8 cellular contexts compared by ENCODE assay signal in genomic region chr18:70289351-70290330, GRCh38. TPM values are rescaled to one million over a fixed set of nuclear protein-coding genes. Genes with fewer than 3 reads are reported as not detected.
A peak's percentile ranks its signal among the peaks of the same experiment; 100 is the strongest.
DNase-seq lines count a peak whose midpoint lies in the region; ATAC-seq and TF ChIP-seq lines count a peak whose summit lies in the region.

No MANE protein-coding gene starts in this region.

- peak; percentile 56 for DNase-seq in activated CD8-positive, alpha-beta memory T cell treated with anti-CD3 and anti-CD28 coated beads, Interleukin-2, amount 50 U/mL, for 48 hours
- no peak for DNase-seq in activated CD8-positive, alpha-beta memory T cell treated with anti-CD3 and anti-CD28 coated beads for 24 hours
- peak; percentile 51 for DNase-seq in Right ventricle myocardium superior
- DNase-seq in middle frontal gyrus (ENCODE audit: extremely low spot score, low spot score), result no peak

- no peaks in the 10 kb centered on the region for H3K27me3 ChIP-seq in parathyroid adenoma (ENCODE audit: control insufficient read depth, insufficient read depth, low read length)

- no peak overlapping the region for H3K27ac Mint-ChIP-seq in activated T-helper 17 cell treated with anti-CD3 and anti-CD28 coated beads, Interleukin-2, amount 50 U/mL, for 72 hours

- no peaks in the 10 kb centered on the region for H3K9me3 Mint-ChIP-seq in activated T-helper 17 cell treated with anti-CD3 and anti-CD28 coated beads, Interleukin-2, amount 50 U/mL, for 72 hours

- no peaks in the 10 kb centered on the region for H3K4me1 Mint-ChIP-seq in activated T-helper 17 cell treated with anti-CD3 and anti-CD28 coated beads, Interleukin-2, amount 50 U/mL, for 72 hours

- ATAC-seq in GM21786 (IDR thresholded peaks at IDR 0.05; ENCODE audit: unreplicated experiment) (peak; percentile 45), Right ventricle myocardium superior (ENCODE audit: poor library complexity) (peak; percentile 19)
- ATAC-seq in activated T-helper 17 cell treated with anti-CD3 and anti-CD28 coated beads, Interleukin-2, amount 50 U/mL, for 72 hours (replicated peaks), result peak; percentile 27

- intact Hi-C loops in Right ventricle myocardium superior (cut with DNase I), result loop anchor here (5.0 kb wide), 1 partner anchor 82 kb away; the partner anchor contains the start of gene RTTN

- peak overlapping the region; percentile 76 for H2AFZ ChIP-seq in parathyroid adenoma

- H3K36me3 ChIP-seq in parathyroid adenoma (ENCODE audit: control insufficient read depth, insufficient read depth, low read length), result no peaks in the 10 kb centered on the region

- TF ChIP-seq CTCF in parathyroid adenoma (IDR thresholded peaks at IDR 0.05), result no peak

- no peak for TF ChIP-seq RAD21 in Ishikawa (IDR thresholded peaks at IDR 0.05; ENCODE audit: low read depth)

- H3K9me3 ChIP-seq in parathyroid adenoma (ENCODE audit: control insufficient read depth, low read length), result no peaks in the 10 kb centered on the region

- H3K36me3 Mint-ChIP-seq in activated T-helper 17 cell treated with anti-CD3 and anti-CD28 coated beads, Interleukin-2, amount 50 U/mL, for 72 hours (ENCODE audit: low read depth), result no peaks in the 10 kb centered on the region

- peaks cover 14% of the 10 kb centered on the region for H3K4me1 ChIP-seq in parathyroid adenoma

- H3K4me3 ChIP-seq in parathyroid adenoma (ENCODE audit: low read depth, low read length), result peak overlapping the region; percentile 73

- H3K27me3 Mint-ChIP-seq in activated T-helper 17 cell treated with anti-CD3 and anti-CD28 coated beads, Interleukin-2, amount 50 U/mL, for 72 hours, result peaks cover 30% of the 10 kb centered on the region

- peak overlapping the region; percentile 59 for H3K27ac ChIP-seq in parathyroid adenoma

- H3K4me3 Mint-ChIP-seq in activated T-helper 17 cell treated with anti-CD3 and anti-CD28 coated beads, Interleukin-2, amount 50 U/mL, for 72 hours, result peak overlapping the region; percentile 74

- peak overlapping the region; percentile 85 for H3K4me2 ChIP-seq in parathyroid adenoma (ENCODE audit: low read length)

- peak overlapping the region; percentile 82 for H3K9ac ChIP-seq in parathyroid adenoma

- H3K79me2 ChIP-seq in parathyroid adenoma, result peaks cover 38% of the 10 kb centered on the region

- no peak for TF ChIP-seq EP300 in Ishikawa (IDR thresholded peaks at IDR 0.05; ENCODE audit: borderline replicate concordance)

TF ChIP-seq in Ishikawa, 13 proteins besides CTCF, POLR2A, EP300 and RAD21:
- TF ChIP-seq YY1 (IDR thresholded peaks at IDR 0.05; ENCODE audit: low read depth) (no peak), TEAD4 (IDR thresholded peaks at IDR 0.05) (peak; percentile 30)

RNA-seq across cellular contexts. Expression of gene SOCS6, which starts 0.8 kb away (rescaled TPM):
- 1 to 10 TPM in 1 of 2 donors, under 1 TPM in 1; 0.58 to 1.6 TPM for total RNA-seq in activated T-helper 17 cell treated with anti-CD3 and anti-CD28 coated beads, Interleukin-2, amount 50 U/mL, for 72 hours
- total RNA-seq in Right ventricle myocardium superior, result 22.4 TPM

Comparison
In these comparisons a context has a peak if more than half of its experiments do, and no peak if none do; other contexts are left out.
1. DNase-seq: peak in activated CD8-positive, alpha-beta memory T cell treated with anti-CD3 and anti-CD28 coated beads, Interleukin-2, amount 50 U/mL, for 48 hours (single experiment) and Right ventricle myocardium superior (single experiment); none in activated CD8-positive, alpha-beta memory T cell treated with anti-CD3 and anti-CD28 coated beads for 24 hours (single experiment) and middle frontal gyrus (single experiment).
2. Peak in every context shown above with its lines, with median percentiles within 50 percentile points of each other: ATAC-seq.